In genomic region chr7:101125989-101126650, GRCh38 we compare ENCODE assay signal across 8 cellular contexts. TPM values are rescaled to one million over a fixed set of nuclear protein-coding genes. Genes with fewer than 3 reads are reported as not detected.
DNase-seq lines count a peak whose midpoint lies in the region; ATAC-seq, FAIRE-seq and TF ChIP-seq lines count a peak whose summit lies in the region.

No MANE protein-coding gene starts in this region.

- TF ChIP-seq POLR2A in uterus (IDR thresholded peaks at IDR 0.05): no peak

- 27 to 40% methylated on average over 15 of the region's 15 CpGs for WGBS in lung, 2 donors

- H3K36me3 Mint-ChIP-seq in activated naive CD4-positive, alpha-beta T cell treated with anti-CD3 and anti-CD28 coated beads, Interleukin-2, amount 50 U/mL, for 72 hours: no peaks in the 10 kb centered on the region

- H3K9me3 ChIP-seq in MG63: no peaks in the 10 kb centered on the region
- H3K9me3 ChIP-seq in lung (ENCODE audit: control insufficient read depth in 2 of 2, insufficient read depth in 1 of 2, low read length in 1 of 2): no peaks in the 10 kb centered on the region
- H3K9me3 ChIP-seq in uterus: no peaks in the 10 kb centered on the region

- TF ChIP-seq CTCF in bronchial epithelial cell (IDR thresholded peaks at IDR 0.05; ENCODE audit: insufficient read depth, low read length, severe bottlenecking) (no peak), lung (IDR thresholded peaks at IDR 0.05; ENCODE audit: control extremely low read depth, extremely low read depth) (no peak), uterus (IDR thresholded peaks at IDR 0.05) (no peak)

- H3K36me3 ChIP-seq in MG63: peaks cover 13% of the 10 kb centered on the region
- H3K36me3 ChIP-seq in bronchial epithelial cell (ENCODE audit: control insufficient read depth, insufficient read depth, low read length): peaks cover 19% of the 10 kb centered on the region
- H3K36me3 ChIP-seq in lung (ENCODE audit: control insufficient read depth in 2 of 2, insufficient read depth in 2 of 2, low read length in 2 of 2): peaks cover 0 to 3% of the 10 kb centered on the region in 2 donors
- no peaks in the 10 kb centered on the region for H3K36me3 ChIP-seq in uterus

- peak overlapping the region; percentile 72 to 79 for H3K27ac ChIP-seq in lung (ENCODE audit: low read depth in 1 of 2, low read length in 1 of 2)
- peak overlapping the region; percentile 66 to 97 for H3K27ac ChIP-seq in uterus

- DNase-seq in activated naive CD4-positive, alpha-beta T cell treated with anti-CD3 and anti-CD28 coated beads, Interleukin-2, amount 50 U/mL, for 72 hours (ENCODE audit: low spot score in 2 of 2): no peak
- no peak for DNase-seq in activated naive CD4-positive, alpha-beta T cell treated with anti-CD3 and anti-CD28 coated beads, Interleukin-2, amount 50 U/mL, for 16 hours
- DNase-seq in MG63 (peak; percentile 72), bronchial epithelial cell (ENCODE audit: low read depth) (peak; percentile 88), lung (ENCODE audit: low spot score) (peak; percentile 44), uterus (peak; percentile 72 to 81), AML-193 (lab: John Stamatoyannopoulos, UW) (no peak), NCI-H187 (lab: John Stamatoyannopoulos, UW) (no peak)

- H3K9me3 Mint-ChIP-seq in activated naive CD4-positive, alpha-beta T cell treated with anti-CD3 and anti-CD28 coated beads, Interleukin-2, amount 50 U/mL, for 72 hours: no peaks in the 10 kb centered on the region

- H3K27ac Mint-ChIP-seq in activated naive CD4-positive, alpha-beta T cell treated with anti-CD3 and anti-CD28 coated beads, Interleukin-2, amount 50 U/mL, for 72 hours: peak overlapping the region in 1 of 2 donors; percentile 51

- ATAC-seq in activated naive CD4-positive, alpha-beta T cell treated with anti-CD3 and anti-CD28 coated beads, Interleukin-2, amount 50 U/mL, for 72 hours: peak; percentile 9 to 57
- ATAC-seq in lung (ENCODE audit: insufficient read depth, low FRiP score): no peak

- no peaks in the 10 kb centered on the region for H3K27me3 ChIP-seq in MG63
- no peaks in the 10 kb centered on the region for H3K27me3 ChIP-seq in bronchial epithelial cell (ENCODE audit: control insufficient read depth, insufficient read depth, low read length)
- H3K27me3 ChIP-seq in lung (ENCODE audit: control insufficient read depth, insufficient read depth): no peaks in the 10 kb centered on the region
- H3K27me3 ChIP-seq in uterus: no peaks in the 10 kb centered on the region

- H3K4me3 ChIP-seq in MG63 (no peak overlapping the region), bronchial epithelial cell (ENCODE audit: low read depth, low read length) (no peak overlapping the region), lung (no peak overlapping the region), uterus (no peak overlapping the region)

- intact Hi-C loops in uterus (cut with DNase I; ENCODE audit: low total_unique reads): no loop called here

- H3K4me1 ChIP-seq in lung (ENCODE audit: control insufficient read depth in 2 of 2, insufficient read depth in 2 of 2, low read length in 2 of 2) (peaks cover 9 to 34% of the 10 kb centered on the region in 2 donors), uterus (peaks cover 0 to 26% of the 10 kb centered on the region in 2 donors)

- FAIRE-seq in bronchial epithelial cell (lab: Jason Lieb, UNC): no peak

RNA-seq across cellular contexts. Expression of gene SERPINE1, which starts 0.8 kb away (rescaled TPM):
- under 1 TPM; 0.18 to 0.27 TPM for total RNA-seq in activated naive CD4-positive, alpha-beta T cell treated with anti-CD3 and anti-CD28 coated beads, Interleukin-2, amount 50 U/mL, for 72 hours
- total RNA-seq in MG63 (2014; rRNA removed; shearing (Covaris generic); ENCODE audit: low replicate concordance): 59.2 and 73.4 TPM in 2 replicates
- total RNA-seq in bronchial epithelial cell (20.6 and 54.2 TPM in 2 replicates), lung (10 to 100 TPM; 18.6 to 55.4 TPM), uterus (10 to 100 TPM in 1 of 4 donors, 1 to 10 TPM in 2, under 1 TPM in 1; 0.51 to 10.6 (median 5.5) TPM)
- polyA plus RNA-seq in lung: 100 to 1,000 TPM in 1 of 2 donors, 10 to 100 TPM in 1; 12.4 to 436 TPM

RNA-seq across cellular contexts. Expression of gene AP1S1, which starts 28.2 kb away (rescaled TPM):
- 10 to 100 TPM; 26.3 to 48.2 TPM for total RNA-seq in activated naive CD4-positive, alpha-beta T cell treated with anti-CD3 and anti-CD28 coated beads, Interleukin-2, amount 50 U/mL, for 72 hours
- total RNA-seq in MG63 (2014; rRNA removed; shearing (Covaris generic); ENCODE audit: low replicate concordance): 153 and 159 TPM in 2 replicates
- total RNA-seq in bronchial epithelial cell: 176 and 192 TPM in 2 replicates
- total RNA-seq in lung: 10 to 100 TPM; 42.7 to 74.7 TPM
- 10 to 100 TPM; 54.9 to 66.9 TPM for polyA plus RNA-seq in lung
- total RNA-seq in uterus: 10 to 100 TPM in 3 of 4 donors, 1 to 10 TPM in 1; 9.2 to 59.6 (median 30.2) TPM

RNA-seq across cellular contexts. Expression of gene VGF, which starts 39.2 kb away (rescaled TPM):
- not detected for total RNA-seq in activated naive CD4-positive, alpha-beta T cell treated with anti-CD3 and anti-CD28 coated beads, Interleukin-2, amount 50 U/mL, for 72 hours
- 0.63 TPM in 1 of 2 replicates, not detected in the other for total RNA-seq in MG63 (2014; rRNA removed; shearing (Covaris generic); ENCODE audit: low replicate concordance)
- total RNA-seq in bronchial epithelial cell (not detected in 2 replicates), lung (1 to 10 TPM in 1 of 2 donors, under 1 TPM in 1; 0.55 to 1.4 TPM), uterus (under 1 TPM in 1 of 4 donors, not detected in 3; 0.14 TPM)
- under 1 TPM; 0.08 to 0.29 TPM for polyA plus RNA-seq in lung

RNA-seq across cellular contexts. Expression of gene TRIM56, which starts 40.8 kb away (rescaled TPM):
- 10 to 100 TPM; 49.7 to 64.2 TPM for total RNA-seq in activated naive CD4-positive, alpha-beta T cell treated with anti-CD3 and anti-CD28 coated beads, Interleukin-2, amount 50 U/mL, for 72 hours
- total RNA-seq in MG63 (2014; rRNA removed; shearing (Covaris generic); ENCODE audit: low replicate concordance): 2.3 and 25.4 TPM in 2 replicates
- total RNA-seq in bronchial epithelial cell: 6.6 and 12.5 TPM in 2 replicates
- 10 to 100 TPM; 32.6 to 56.6 TPM for total RNA-seq in lung
- 10 to 100 TPM; 14.4 to 15.7 TPM for polyA plus RNA-seq in lung
- total RNA-seq in uterus: 10 to 100 TPM in 3 of 4 donors, 1 to 10 TPM in 1; 9.7 to 73.0 (median 26.3) TPM

RNA-seq across cellular contexts. Expression of gene NAT16, which starts 54.0 kb away (rescaled TPM):
- not detected for total RNA-seq in activated naive CD4-positive, alpha-beta T cell treated with anti-CD3 and anti-CD28 coated beads, Interleukin-2, amount 50 U/mL, for 72 hours
- total RNA-seq in MG63 (2014; rRNA removed; shearing (Covaris generic); ENCODE audit: low replicate concordance): not detected in 2 replicates
- not detected in 2 replicates for total RNA-seq in bronchial epithelial cell
- total RNA-seq in lung: not detected
- polyA plus RNA-seq in lung: under 1 TPM in 1 of 2 donors, not detected in 1; 0.01 TPM
- not detected for total RNA-seq in uterus

Comparison
In these comparisons a context has a peak if more than half of its experiments do, and no peak if none do; other contexts are left out.
1. DNase-seq: peak in MG63 (single experiment), bronchial epithelial cell (single experiment), lung (single experiment) and uterus (2 of 2); none in activated naive CD4-positive, alpha-beta T cell treated with anti-CD3 and anti-CD28 coated beads, Interleukin-2, amount 50 U/mL, for 72 hours (0 of 2), activated naive CD4-positive, alpha-beta T cell treated with anti-CD3 and anti-CD28 coated beads, Interleukin-2, amount 50 U/mL, for 16 hours (single experiment), AML-193 (0 of 2) and NCI-H187 (0 of 2).